1 cellular context compared by ENCODE assay signal in the genomic region with DNA sequence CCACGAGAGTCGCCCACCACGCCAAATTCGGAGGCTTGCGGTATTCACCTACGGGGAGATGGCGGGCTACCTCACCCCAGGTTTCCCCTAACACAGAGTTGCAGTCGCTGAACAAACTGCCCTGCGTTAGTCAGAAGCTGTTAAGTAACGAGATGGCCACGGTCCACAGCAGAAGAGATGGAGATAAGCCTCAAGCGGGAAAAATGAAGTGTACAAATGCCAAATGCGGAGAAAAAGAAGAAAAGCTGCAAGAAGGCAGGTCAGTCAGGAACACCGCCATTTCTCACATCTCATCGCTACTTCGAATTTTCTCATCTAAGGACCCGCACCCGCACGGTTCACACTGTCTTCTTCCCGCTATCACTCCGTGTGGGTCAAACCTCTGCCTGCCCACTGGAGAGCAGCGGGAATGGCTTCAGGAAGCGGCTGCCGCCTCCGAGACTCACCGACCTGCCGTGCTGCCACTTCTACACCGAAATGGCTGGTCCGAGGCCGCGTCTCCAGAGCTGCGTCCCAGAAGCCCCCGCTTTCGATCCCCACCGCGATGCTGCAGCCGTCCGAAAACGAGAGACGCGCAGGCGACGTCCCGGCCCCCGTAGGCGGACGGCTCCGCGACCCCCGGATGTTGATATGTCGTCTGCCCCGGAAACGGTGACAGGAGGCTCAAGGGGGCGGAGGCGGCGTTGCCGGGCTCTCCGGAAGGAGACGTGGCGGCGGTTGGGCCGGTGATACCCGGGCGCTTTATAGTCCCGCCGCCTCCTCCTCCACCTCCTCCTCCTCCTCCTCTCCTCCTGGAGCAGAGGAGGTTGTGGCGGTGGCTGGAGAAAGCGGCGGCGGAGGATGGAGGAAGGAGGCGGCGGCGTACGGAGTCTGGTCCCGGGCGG.
TF ChIP-seq lines count a peak whose summit lies in the region.

A gene with protein sequence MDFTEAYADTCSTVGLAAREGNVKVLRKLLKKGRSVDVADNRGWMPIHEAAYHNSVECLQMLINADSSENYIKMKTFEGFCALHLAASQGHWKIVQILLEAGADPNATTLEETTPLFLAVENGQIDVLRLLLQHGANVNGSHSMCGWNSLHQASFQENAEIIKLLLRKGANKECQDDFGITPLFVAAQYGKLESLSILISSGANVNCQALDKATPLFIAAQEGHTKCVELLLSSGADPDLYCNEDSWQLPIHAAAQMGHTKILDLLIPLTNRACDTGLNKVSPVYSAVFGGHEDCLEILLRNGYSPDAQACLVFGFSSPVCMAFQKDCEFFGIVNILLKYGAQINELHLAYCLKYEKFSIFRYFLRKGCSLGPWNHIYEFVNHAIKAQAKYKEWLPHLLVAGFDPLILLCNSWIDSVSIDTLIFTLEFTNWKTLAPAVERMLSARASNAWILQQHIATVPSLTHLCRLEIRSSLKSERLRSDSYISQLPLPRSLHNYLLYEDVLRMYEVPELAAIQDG (minus strand): TSS at position 583 of the 884 bp plus-strand sequence. CDS start 21,381 bp downstream, outside the sequence.
A gene with protein sequence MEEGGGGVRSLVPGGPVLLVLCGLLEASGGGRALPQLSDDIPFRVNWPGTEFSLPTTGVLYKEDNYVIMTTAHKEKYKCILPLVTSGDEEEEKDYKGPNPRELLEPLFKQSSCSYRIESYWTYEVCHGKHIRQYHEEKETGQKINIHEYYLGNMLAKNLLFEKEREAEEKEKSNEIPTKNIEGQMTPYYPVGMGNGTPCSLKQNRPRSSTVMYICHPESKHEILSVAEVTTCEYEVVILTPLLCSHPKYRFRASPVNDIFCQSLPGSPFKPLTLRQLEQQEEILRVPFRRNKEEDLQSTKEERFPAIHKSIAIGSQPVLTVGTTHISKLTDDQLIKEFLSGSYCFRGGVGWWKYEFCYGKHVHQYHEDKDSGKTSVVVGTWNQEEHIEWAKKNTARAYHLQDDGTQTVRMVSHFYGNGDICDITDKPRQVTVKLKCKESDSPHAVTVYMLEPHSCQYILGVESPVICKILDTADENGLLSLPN (plus strand): TSS at position 674 of the 884 bp plus-strand sequence. CDS start 167 bp downstream, at position 841.

TF ChIP-seq in HepG2, 621 proteins besides CTCF, POLR2A, EP300 and RAD21 (continued from another document and continues in another):
- TF ChIP-seq, protein P1, sequence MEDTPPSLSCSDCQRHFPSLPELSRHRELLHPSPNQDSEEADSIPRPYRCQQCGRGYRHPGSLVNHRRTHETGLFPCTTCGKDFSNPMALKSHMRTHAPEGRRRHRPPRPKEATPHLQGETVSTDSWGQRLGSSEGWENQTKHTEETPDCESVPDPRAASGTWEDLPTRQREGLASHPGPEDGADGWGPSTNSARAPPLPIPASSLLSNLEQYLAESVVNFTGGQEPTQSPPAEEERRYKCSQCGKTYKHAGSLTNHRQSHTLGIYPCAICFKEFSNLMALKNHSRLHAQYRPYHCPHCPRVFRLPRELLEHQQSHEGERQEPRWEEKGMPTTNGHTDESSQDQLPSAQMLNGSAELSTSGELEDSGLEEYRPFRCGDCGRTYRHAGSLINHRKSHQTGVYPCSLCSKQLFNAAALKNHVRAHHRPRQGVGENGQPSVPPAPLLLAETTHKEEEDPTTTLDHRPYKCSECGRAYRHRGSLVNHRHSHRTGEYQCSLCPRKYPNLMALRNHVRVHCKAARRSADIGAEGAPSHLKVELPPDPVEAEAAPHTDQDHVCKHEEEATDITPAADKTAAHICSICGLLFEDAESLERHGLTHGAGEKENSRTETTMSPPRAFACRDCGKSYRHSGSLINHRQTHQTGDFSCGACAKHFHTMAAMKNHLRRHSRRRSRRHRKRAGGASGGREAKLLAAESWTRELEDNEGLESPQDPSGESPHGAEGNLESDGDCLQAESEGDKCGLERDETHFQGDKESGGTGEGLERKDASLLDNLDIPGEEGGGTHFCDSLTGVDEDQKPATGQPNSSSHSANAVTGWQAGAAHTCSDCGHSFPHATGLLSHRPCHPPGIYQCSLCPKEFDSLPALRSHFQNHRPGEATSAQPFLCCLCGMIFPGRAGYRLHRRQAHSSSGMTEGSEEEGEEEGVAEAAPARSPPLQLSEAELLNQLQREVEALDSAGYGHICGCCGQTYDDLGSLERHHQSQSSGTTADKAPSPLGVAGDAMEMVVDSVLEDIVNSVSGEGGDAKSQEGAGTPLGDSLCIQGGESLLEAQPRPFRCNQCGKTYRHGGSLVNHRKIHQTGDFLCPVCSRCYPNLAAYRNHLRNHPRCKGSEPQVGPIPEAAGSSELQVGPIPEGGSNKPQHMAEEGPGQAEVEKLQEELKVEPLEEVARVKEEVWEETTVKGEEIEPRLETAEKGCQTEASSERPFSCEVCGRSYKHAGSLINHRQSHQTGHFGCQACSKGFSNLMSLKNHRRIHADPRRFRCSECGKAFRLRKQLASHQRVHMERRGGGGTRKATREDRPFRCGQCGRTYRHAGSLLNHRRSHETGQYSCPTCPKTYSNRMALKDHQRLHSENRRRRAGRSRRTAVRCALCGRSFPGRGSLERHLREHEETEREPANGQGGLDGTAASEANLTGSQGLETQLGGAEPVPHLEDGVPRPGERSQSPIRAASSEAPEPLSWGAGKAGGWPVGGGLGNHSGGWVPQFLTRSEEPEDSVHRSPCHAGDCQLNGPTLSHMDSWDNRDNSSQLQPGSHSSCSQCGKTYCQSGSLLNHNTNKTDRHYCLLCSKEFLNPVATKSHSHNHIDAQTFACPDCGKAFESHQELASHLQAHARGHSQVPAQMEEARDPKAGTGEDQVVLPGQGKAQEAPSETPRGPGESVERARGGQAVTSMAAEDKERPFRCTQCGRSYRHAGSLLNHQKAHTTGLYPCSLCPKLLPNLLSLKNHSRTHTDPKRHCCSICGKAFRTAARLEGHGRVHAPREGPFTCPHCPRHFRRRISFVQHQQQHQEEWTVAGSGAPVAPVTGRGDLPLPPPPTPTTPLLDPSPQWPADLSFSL (CRISPR knock-in tag; IDR thresholded peaks at IDR 0.05), result no peak
- TF ChIP-seq SRSF9 (IDR thresholded peaks at IDR 0.05; ENCODE audit: borderline replicate concordance, insufficient read depth, low read depth, low read length, poor library complexity, severe bottlenecking), result no peak
- 0 out of 2 replicates have a peak, but pooled peaks have one; percentile 19 for TF ChIP-seq STAG1 (CRISPR knock-in tag; IDR thresholded peaks at IDR 0.05)
- TF ChIP-seq, protein P2, sequence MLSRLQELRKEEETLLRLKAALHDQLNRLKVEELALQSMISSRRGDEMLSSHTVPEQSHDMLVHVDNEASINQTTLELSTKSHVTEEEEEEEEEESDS (CRISPR knock-in tag; IDR thresholded peaks at IDR 0.05; ENCODE audit: borderline replicate concordance), result peak; percentile 92; the same call in 1 of the 2 replicates
- TF ChIP-seq PTBP1 (IDR thresholded peaks at IDR 0.05; ENCODE audit: low read depth, low read length, poor library complexity, severe bottlenecking), result no peak
- TF ChIP-seq RXRB (CRISPR knock-in tag; IDR thresholded peaks at IDR 0.05; ENCODE audit: borderline replicate concordance), result peak; percentile 80
- no peak for TF ChIP-seq SMARCE1 (IDR thresholded peaks at IDR 0.05; ENCODE audit: borderline replicate concordance)
- TF ChIP-seq NR3C1 (CRISPR knock-in tag; IDR thresholded peaks at IDR 0.05), result no peak
- peak; percentile 77 for TF ChIP-seq PAX8 (CRISPR knock-in tag; IDR thresholded peaks at IDR 0.05; ENCODE audit: borderline replicate concordance)
- peak; percentile 58; the same call in 1 of the 2 replicates for TF ChIP-seq ISX (CRISPR knock-in tag; conservative IDR thresholded peaks at IDR 0.05)
- TF ChIP-seq, protein P3, sequence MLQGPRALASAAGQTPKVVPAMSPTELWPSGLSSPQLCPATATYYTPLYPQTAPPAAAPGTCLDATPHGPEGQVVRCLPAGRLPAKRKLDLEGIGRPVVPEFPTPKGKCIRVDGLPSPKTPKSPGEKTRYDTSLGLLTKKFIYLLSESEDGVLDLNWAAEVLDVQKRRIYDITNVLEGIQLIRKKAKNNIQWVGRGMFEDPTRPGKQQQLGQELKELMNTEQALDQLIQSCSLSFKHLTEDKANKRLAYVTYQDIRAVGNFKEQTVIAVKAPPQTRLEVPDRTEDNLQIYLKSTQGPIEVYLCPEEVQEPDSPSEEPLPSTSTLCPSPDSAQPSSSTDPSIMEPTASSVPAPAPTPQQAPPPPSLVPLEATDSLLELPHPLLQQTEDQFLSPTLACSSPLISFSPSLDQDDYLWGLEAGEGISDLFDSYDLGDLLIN (CRISPR knock-in tag; IDR thresholded peaks at IDR 0.05; ENCODE audit: borderline replicate concordance), result peak; percentile 93
- no peak for TF ChIP-seq POLR2AphosphoS2 (IDR thresholded peaks at IDR 0.05; ENCODE audit: low read depth, low read length)
- TF ChIP-seq, protein P4, sequence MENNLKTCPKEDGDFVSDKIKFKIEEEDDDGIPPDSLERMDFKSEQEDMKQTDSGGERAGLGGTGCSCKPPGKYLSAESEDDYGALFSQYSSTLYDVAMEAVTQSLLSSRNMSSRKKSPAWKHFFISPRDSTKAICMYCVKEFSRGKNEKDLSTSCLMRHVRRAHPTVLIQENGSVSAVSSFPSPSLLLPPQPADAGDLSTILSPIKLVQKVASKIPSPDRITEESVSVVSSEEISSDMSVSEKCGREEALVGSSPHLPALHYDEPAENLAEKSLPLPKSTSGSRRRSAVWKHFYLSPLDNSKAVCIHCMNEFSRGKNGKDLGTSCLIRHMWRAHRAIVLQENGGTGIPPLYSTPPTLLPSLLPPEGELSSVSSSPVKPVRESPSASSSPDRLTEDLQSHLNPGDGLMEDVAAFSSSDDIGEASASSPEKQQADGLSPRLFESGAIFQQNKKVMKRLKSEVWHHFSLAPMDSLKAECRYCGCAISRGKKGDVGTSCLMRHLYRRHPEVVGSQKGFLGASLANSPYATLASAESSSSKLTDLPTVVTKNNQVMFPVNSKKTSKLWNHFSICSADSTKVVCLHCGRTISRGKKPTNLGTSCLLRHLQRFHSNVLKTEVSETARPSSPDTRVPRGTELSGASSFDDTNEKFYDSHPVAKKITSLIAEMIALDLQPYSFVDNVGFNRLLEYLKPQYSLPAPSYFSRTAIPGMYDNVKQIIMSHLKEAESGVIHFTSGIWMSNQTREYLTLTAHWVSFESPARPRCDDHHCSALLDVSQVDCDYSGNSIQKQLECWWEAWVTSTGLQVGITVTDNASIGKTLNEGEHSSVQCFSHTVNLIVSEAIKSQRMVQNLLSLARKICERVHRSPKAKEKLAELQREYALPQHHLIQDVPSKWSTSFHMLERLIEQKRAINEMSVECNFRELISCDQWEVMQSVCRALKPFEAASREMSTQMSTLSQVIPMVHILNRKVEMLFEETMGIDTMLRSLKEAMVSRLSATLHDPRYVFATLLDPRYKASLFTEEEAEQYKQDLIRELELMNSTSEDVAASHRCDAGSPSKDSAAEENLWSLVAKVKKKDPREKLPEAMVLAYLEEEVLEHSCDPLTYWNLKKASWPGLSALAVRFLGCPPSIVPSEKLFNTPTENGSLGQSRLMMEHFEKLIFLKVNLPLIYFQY (CRISPR knock-in tag; IDR thresholded peaks at IDR 0.05; ENCODE audit: borderline replicate concordance), result peak; percentile 84
- TF ChIP-seq, protein P5, sequence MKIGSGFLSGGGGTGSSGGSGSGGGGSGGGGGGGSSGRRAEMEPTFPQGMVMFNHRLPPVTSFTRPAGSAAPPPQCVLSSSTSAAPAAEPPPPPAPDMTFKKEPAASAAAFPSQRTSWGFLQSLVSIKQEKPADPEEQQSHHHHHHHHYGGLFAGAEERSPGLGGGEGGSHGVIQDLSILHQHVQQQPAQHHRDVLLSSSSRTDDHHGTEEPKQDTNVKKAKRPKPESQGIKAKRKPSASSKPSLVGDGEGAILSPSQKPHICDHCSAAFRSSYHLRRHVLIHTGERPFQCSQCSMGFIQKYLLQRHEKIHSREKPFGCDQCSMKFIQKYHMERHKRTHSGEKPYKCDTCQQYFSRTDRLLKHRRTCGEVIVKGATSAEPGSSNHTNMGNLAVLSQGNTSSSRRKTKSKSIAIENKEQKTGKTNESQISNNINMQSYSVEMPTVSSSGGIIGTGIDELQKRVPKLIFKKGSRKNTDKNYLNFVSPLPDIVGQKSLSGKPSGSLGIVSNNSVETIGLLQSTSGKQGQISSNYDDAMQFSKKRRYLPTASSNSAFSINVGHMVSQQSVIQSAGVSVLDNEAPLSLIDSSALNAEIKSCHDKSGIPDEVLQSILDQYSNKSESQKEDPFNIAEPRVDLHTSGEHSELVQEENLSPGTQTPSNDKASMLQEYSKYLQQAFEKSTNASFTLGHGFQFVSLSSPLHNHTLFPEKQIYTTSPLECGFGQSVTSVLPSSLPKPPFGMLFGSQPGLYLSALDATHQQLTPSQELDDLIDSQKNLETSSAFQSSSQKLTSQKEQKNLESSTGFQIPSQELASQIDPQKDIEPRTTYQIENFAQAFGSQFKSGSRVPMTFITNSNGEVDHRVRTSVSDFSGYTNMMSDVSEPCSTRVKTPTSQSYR (CRISPR knock-in tag; IDR thresholded peaks at IDR 0.05; ENCODE audit: borderline replicate concordance), result no peak; the same call in 1 of the 2 replicates
- TF ChIP-seq NONO (IDR thresholded peaks at IDR 0.05), result no peak
- peak; percentile 99 for TF ChIP-seq NONO (CRISPR knock-in tag; conservative IDR thresholded peaks at IDR 0.05)
- 0 out of 2 replicates have a peak, but pooled peaks have one; percentile 6 for TF ChIP-seq NFE2L2 (IDR thresholded peaks at IDR 0.05; ENCODE audit: low read length)
- peak; percentile 71 for TF ChIP-seq AGO2 (optimal IDR thresholded peaks at IDR 0.05; ENCODE audit: low read depth, low read length)
- TF ChIP-seq, protein P6, sequence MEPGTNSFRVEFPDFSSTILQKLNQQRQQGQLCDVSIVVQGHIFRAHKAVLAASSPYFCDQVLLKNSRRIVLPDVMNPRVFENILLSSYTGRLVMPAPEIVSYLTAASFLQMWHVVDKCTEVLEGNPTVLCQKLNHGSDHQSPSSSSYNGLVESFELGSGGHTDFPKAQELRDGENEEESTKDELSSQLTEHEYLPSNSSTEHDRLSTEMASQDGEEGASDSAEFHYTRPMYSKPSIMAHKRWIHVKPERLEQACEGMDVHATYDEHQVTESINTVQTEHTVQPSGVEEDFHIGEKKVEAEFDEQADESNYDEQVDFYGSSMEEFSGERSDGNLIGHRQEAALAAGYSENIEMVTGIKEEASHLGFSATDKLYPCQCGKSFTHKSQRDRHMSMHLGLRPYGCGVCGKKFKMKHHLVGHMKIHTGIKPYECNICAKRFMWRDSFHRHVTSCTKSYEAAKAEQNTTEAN (CRISPR knock-in tag; conservative IDR thresholded peaks at IDR 0.05), result peak; percentile 82
- TF ChIP-seq ZIK1 (CRISPR knock-in tag; IDR thresholded peaks at IDR 0.05; ENCODE audit: borderline replicate concordance, low read depth), result peak; percentile 67; the same call in 1 of the 2 replicates
- peak; percentile 95 for TF ChIP-seq ZNF547 (CRISPR knock-in tag; IDR thresholded peaks at IDR 0.05)
- TF ChIP-seq, protein P7, sequence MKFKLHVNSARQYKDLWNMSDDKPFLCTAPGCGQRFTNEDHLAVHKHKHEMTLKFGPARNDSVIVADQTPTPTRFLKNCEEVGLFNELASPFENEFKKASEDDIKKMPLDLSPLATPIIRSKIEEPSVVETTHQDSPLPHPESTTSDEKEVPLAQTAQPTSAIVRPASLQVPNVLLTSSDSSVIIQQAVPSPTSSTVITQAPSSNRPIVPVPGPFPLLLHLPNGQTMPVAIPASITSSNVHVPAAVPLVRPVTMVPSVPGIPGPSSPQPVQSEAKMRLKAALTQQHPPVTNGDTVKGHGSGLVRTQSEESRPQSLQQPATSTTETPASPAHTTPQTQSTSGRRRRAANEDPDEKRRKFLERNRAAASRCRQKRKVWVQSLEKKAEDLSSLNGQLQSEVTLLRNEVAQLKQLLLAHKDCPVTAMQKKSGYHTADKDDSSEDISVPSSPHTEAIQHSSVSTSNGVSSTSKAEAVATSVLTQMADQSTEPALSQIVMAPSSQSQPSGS (CRISPR knock-in tag; IDR thresholded peaks at IDR 0.05), result peak; percentile 92
- TF ChIP-seq, protein P8, sequence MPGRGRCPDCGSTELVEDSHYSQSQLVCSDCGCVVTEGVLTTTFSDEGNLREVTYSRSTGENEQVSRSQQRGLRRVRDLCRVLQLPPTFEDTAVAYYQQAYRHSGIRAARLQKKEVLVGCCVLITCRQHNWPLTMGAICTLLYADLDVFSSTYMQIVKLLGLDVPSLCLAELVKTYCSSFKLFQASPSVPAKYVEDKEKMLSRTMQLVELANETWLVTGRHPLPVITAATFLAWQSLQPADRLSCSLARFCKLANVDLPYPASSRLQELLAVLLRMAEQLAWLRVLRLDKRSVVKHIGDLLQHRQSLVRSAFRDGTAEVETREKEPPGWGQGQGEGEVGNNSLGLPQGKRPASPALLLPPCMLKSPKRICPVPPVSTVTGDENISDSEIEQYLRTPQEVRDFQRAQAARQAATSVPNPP (CRISPR knock-in tag; IDR thresholded peaks at IDR 0.05), result peak; percentile 95
- TF ChIP-seq ZNF614 (CRISPR knock-in tag; IDR thresholded peaks at IDR 0.05; ENCODE audit: borderline replicate concordance), result peak; percentile 84; the same call in 1 of the 2 replicates
